In the genomic region with DNA sequence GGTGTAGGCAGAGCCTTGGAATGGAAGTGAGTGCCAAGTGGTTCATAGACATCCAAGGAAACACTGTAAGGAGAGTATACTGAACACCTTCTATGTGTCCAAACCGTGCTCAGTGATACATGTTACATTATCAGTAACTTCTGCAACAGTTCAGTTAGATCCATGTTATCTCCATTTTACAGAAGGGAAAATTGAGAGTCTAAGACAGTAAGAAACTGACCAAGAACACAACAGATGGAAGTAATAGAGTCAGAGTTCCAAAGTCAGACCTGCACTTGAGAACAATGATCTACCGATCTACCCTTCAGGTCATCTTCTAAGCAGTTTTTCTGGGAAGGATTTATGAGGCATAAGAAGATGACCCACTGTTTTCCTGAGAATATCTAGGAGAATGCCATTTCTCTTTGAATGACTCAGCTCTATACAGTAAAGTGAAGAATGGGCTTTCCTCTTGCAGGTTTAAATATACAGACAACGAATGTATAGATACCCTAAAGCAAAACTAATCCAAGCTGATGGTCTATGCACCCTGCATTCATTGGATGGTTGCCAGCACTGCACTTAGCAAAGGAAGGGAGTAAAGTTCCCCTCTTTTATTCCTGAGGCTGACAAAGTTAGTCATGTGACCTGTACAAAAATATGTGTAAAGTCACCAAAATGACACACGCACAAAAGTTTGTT, we compare ENCODE assay signal across 1 cellular context.
TF ChIP-seq lines count a peak whose summit lies in the region.

No MANE protein-coding gene starts in this region.

TF ChIP-seq in IMR-90, 13 proteins besides CTCF, POLR2A, EP300 and RAD21 (continued from another document):
- TF ChIP-seq NFE2L2 (IDR thresholded peaks at IDR 0.05; ENCODE audit: low read depth, low read length): peak; percentile 24; the same call in 1 of the 2 replicates
